Comparison of ENCODE assay signal across 8 cellular contexts in genomic region chr20:2402271-2402980, GRCh38. TPM values are rescaled to one million over a fixed set of nuclear protein-coding genes. Genes with fewer than 3 reads are reported as not detected.
DNase-seq lines count a peak whose midpoint lies in the region; ATAC-seq, FAIRE-seq and TF ChIP-seq lines count a peak whose summit lies in the region.

No MANE protein-coding gene starts in this region.

- H3K36me3 ChIP-seq in SJSA1 = no peaks in the 10 kb centered on the region
- no peaks in the 10 kb centered on the region for H3K36me3 ChIP-seq in hepatocyte (replicated peaks; ENCODE audit: insufficient read depth, low read depth)
- no peaks in the 10 kb centered on the region for H3K36me3 ChIP-seq in pancreas

- intact Hi-C loops in pancreas (cut with DNase I) = no loop called here

- no peaks in the 10 kb centered on the region for H3K79me2 ChIP-seq in hepatocyte

- no peak overlapping the region for H2AFZ ChIP-seq in hepatocyte

- H3K9me3 ChIP-seq in SJSA1 (replicated peaks) = no peaks in the 10 kb centered on the region
- H3K9me3 ChIP-seq in hepatocyte (ENCODE audit: low read depth) = no peaks in the 10 kb centered on the region
- no peaks in the 10 kb centered on the region for H3K9me3 ChIP-seq in pancreas

- no peak for ATAC-seq in pancreas
- ATAC-seq in HG02981 (IDR thresholded peaks at IDR 0.05; ENCODE audit: unreplicated experiment) = no peak
- no peak for ATAC-seq in HG02973 (IDR thresholded peaks at IDR 0.05; ENCODE audit: unreplicated experiment)

- FAIRE-seq in pancreas (lab: Jason Lieb, UNC) = no peak

- H3K27me3 ChIP-seq in SJSA1 (replicated peaks) (no peaks in the 10 kb centered on the region), hepatocyte (no peaks in the 10 kb centered on the region), pancreas (no peaks in the 10 kb centered on the region)

- TF ChIP-seq CTCF in hepatocyte (IDR thresholded peaks at IDR 0.05; ENCODE audit: poor library complexity) = peak; percentile 30
- TF ChIP-seq CTCF in pancreas (IDR thresholded peaks at IDR 0.05) = peak in 1 of 4 donors; percentile 9

- CTCF ChIA-PET in HEK293T (lab: Yijun Ruan, JAX) = no interaction called here

- H4K20me1 ChIP-seq in hepatocyte (ENCODE audit: insufficient read depth, poor library complexity, severe bottlenecking) = no peaks in the 10 kb centered on the region

- H3K4me1 ChIP-seq in SJSA1 (replicated peaks) (no peaks in the 10 kb centered on the region), hepatocyte (ENCODE audit: insufficient read depth) (no peaks in the 10 kb centered on the region), pancreas (no peaks in the 10 kb centered on the region)

- no peaks in the 10 kb centered on the region for H3K9me2 ChIP-seq in hepatocyte (replicated peaks; ENCODE audit: insufficient read depth)

- H3K27ac ChIP-seq in SJSA1 (no peak overlapping the region), hepatocyte (no peak overlapping the region), pancreas (no peak overlapping the region)

- H3K4me3 ChIP-seq in SJSA1 (no peak overlapping the region), hepatocyte (no peak overlapping the region), pancreas (no peak overlapping the region)

- DNase-seq in AG20443 (ENCODE audit: low spot score) (peak; percentile 50), HEK293T (ENCODE audit: extremely low spot score) (peak; percentile 51), SJSA1 (ENCODE audit: low read depth in 1 of 2, low spot score in 2 of 2) (peak; percentile 36 to 42), hepatocyte (ENCODE audit: low spot score) (peak; percentile 22), pancreas (no peak)
- no peak for DNase-seq in activated CD4-positive, alpha-beta T cell treated with anti-CD3 and anti-CD28 coated beads, Interleukin-2, amount 50 U/mL, for 1 hour

- POLR2A ChIA-PET in HEK293T (lab: Yijun Ruan, JAX) = no interaction called here

- no peak overlapping the region for H3K4me2 ChIP-seq in hepatocyte

- WGBS in hepatocyte (ENCODE audit: low lambda C conversion rate, missing lambda C conversion rate) = 67% methylated on average over 7 of the region's 7 CpGs
- WGBS in pancreas, 2 donors = 40 to 46% methylated on average over 7 of the region's 7 CpGs

TF ChIP-seq in HEK293T, 16 proteins besides CTCF, POLR2A, EP300 and RAD21:
- no peak for TF ChIP-seq L3MBTL2 (conservative IDR thresholded peaks at IDR 0.05)
- no peak for TF ChIP-seq ELF4 (IDR thresholded peaks at IDR 0.05)
- no peak for TF ChIP-seq BHLHE40 (IDR thresholded peaks at IDR 0.05; ENCODE audit: borderline replicate concordance)

RNA-seq across cellular contexts. Expression of gene TGM6, which starts 21.7 kb away (rescaled TPM):
- total RNA-seq in SJSA1 (2014; rRNA removed; shearing (Covaris generic)) = not detected in 2 replicates
- total RNA-seq in hepatocyte (not detected in 2 replicates), pancreas (not detected)
- polyA plus RNA-seq in hepatocyte (not detected in 2 replicates), pancreas (not detected)

Comparison
In these comparisons a context has a peak if more than half of its experiments do, and no peak if none do; other contexts are left out.
1. DNase-seq: peak in AG20443 (single experiment), HEK293T (single experiment), SJSA1 (2 of 2) and hepatocyte (single experiment); none in pancreas (0 of 6) and activated CD4-positive, alpha-beta T cell treated with anti-CD3 and anti-CD28 coated beads, Interleukin-2, amount 50 U/mL, for 1 hour (single experiment).